ENCODE assay signal across 10 cellular contexts in the genomic region with DNA sequence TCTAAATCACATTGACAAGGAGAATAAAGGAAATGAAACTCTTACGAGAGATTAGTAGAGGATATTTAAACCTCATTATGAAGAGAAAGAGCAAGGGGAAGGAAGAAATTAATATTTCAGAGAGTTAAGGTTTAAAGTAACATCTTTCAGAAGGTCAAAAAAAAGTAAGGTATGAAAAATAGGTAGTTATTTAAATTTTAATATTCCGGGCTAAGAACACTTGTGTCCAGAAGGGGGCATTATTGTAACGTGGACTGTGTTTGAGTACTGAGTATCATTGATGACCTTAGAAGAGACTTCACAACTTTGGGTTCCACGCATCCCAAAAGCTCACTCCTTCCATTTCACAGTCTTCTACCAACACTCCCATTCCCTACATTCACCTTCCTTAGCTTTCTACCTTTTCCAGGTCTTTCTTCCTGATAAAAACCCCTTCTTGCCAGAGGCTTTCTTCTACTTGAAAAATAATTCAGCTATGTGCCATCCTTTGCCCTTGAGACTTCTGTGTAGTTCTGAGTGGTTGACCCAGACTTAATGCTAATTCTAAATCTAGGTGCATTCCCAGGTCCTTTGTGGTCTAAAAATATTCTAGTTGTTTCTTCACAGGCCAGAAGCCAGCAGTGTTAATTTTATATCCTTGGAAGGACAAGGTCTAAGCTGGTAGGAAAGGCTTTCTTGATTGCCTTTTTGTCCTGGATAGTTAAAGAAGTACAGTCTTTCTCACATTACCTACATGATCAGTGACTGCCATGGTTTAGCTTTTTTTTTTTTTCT. TPM values are rescaled to one million over a fixed set of nuclear protein-coding genes. Genes with fewer than 3 reads are reported as not detected.
A peak's percentile ranks its signal among the peaks of the same experiment; 100 is the strongest.
DNase-seq lines count a peak whose midpoint lies in the region; ATAC-seq and TF ChIP-seq lines count a peak whose summit lies in the region.
"Had no signal": no experiment of that assay in that cellular context is flagged by ENCODE, and none has a peak within 500 bp of the region (broad histone marks: within the 10 kb centered on the region; RNA-seq: fewer than 3 reads in every experiment).

No MANE protein-coding gene starts in this region.

- H2AFZ ChIP-seq in H9 (ENCODE audit: low read length), result no peak overlapping the region

- H2BK20ac ChIP-seq in H9 (ENCODE audit: low read depth, low read length, poor library complexity, severe bottlenecking), result no peak overlapping the region

- no peaks in the 10 kb centered on the region for H3K79me1 ChIP-seq in H9 (ENCODE audit: insufficient read depth, low read depth, low read length, poor library complexity, severe bottlenecking)

- H4K91ac ChIP-seq in H9 (ENCODE audit: insufficient read length, low read depth, low read length), result no peak overlapping the region

- no CpG with 5 or more reads among the region's 4 CpGs for WGBS in H9 (ENCODE audit: extremely low coverage, insufficient read length, low lambda C conversion rate)

- no peak overlapping the region for H2AK5ac ChIP-seq in H9 (ENCODE audit: insufficient read length, low read length)

- H3K4me3 Mint-ChIP-seq in H9, result no peak overlapping the region
- H3K4me3 Mint-ChIP-seq: memory B cell had no signal

- no peak overlapping the region for H3K4me2 ChIP-seq in H9 (ENCODE audit: insufficient read depth, insufficient read length, low read length)

- no peaks in the 10 kb centered on the region for H3K9me3 Mint-ChIP-seq in H9
- H3K9me3 Mint-ChIP-seq: memory B cell had no signal

- intact Hi-C loops in gastrocnemius medialis (cut with DNase I; ENCODE audit: low total_unique reads), result loop anchor here (5.0 kb wide), 1 partner anchor 399 kb away; the partner anchor contains the start of gene DLX2

- H2BK5ac ChIP-seq in H9 (ENCODE audit: insufficient read length, low read length), result no peak overlapping the region

- no peak overlapping the region for H2BK120ac ChIP-seq in H9 (ENCODE audit: low read depth, low read length, poor library complexity, severe bottlenecking)

- no peaks in the 10 kb centered on the region for H3K36me3 ChIP-seq in gastrocnemius medialis

- in situ Hi-C loops in gastrocnemius medialis (cut with MboI; ENCODE audit: low sequenced_read_pairs in 4 of 4), result loop anchor here (10.0 to 25.0 kb wide), 3 partner anchors 401 to 411 kb away; partner anchors contain the start of gene DLX2 (in 3 of the 4)

- H3K23me2 ChIP-seq in H9 (ENCODE audit: insufficient read length, low read depth, low read length, poor library complexity, severe bottlenecking), result no peaks in the 10 kb centered on the region

- H3K27ac ChIP-seq in H9 (ENCODE audit: insufficient read length, low read depth, low read length) (no peak overlapping the region), gastrocnemius medialis (no peak overlapping the region)
- H3K27ac ChIP-seq: SJSA1 had no signal

- no peaks in the 10 kb centered on the region for H3K9me3 ChIP-seq in H9 (ENCODE audit: control insufficient read depth, low read depth, low read length)
- no peaks in the 10 kb centered on the region for H3K9me3 ChIP-seq in gastrocnemius medialis
- H3K9me3 ChIP-seq: SJSA1 had no signal

- H3K36me3 Mint-ChIP-seq in H9 (ENCODE audit: insufficient read depth in 1 of 3, low read depth in 3 of 3), result peaks cover 0 to 12% (median 9%) of the 10 kb centered on the region in 3 experiments; a peak in 4 of 7 replicates

- peaks cover 9 to 11% of the 10 kb centered on the region in 2 experiments for H3K4me1 Mint-ChIP-seq in H9

- peak; percentile 5 for DNase-seq in CMK (ENCODE audit: low read depth)
- DNase-seq in H9, result no peak
- DNase-seq in RPMI8226, result peak; percentile 26
- DNase-seq in fibroblast of villous mesenchyme (ENCODE audit: low read depth), result peak; percentile 57
- no peak for DNase-seq in gastrocnemius medialis
- DNase-seq in GOT3 (lab: John Stamatoyannopoulos, UW), result no peak
- DNase-seq in central memory CD4-positive, alpha-beta T cell, result no peak

- no peaks in the 10 kb centered on the region for H3K27me3 Mint-ChIP-seq in H9 (ENCODE audit: low read depth)
- H3K27me3 Mint-ChIP-seq: memory B cell had no signal

- H4K8ac ChIP-seq in H9 (replicated peaks; ENCODE audit: insufficient read length, low read depth, low read length), result no peak overlapping the region

- H4K20me1 ChIP-seq in H9 (ENCODE audit: control insufficient read depth, insufficient read depth, insufficient read length), result no peaks in the 10 kb centered on the region

- H3K27me3 ChIP-seq in H9 (ENCODE audit: insufficient read depth, low read length) (no peaks in the 10 kb centered on the region), gastrocnemius medialis (no peaks in the 10 kb centered on the region)
- H3K27me3 ChIP-seq: SJSA1 had no signal

- H3K18ac ChIP-seq in H9 (ENCODE audit: insufficient read length, low read depth, low read length), result no peak overlapping the region

- peak in 1 of 2 donors; percentile 65 for ATAC-seq in gastrocnemius medialis
- no peak for ATAC-seq in HG02870 (IDR thresholded peaks at IDR 0.05; ENCODE audit: unreplicated experiment)

- no peak overlapping the region for H3K9ac ChIP-seq in H9 (ENCODE audit: extremely low read depth, insufficient read length, low read length)

- H3K14ac ChIP-seq in H9 (ENCODE audit: insufficient read depth, low read length), result no peak overlapping the region

- H3K23ac ChIP-seq in H9 (ENCODE audit: insufficient read length, low read depth, low read length), result no peak overlapping the region

- H2BK12ac ChIP-seq in H9 (ENCODE audit: insufficient read length, low read depth, low read length), result no peak overlapping the region

- H4K5ac ChIP-seq in H9 (ENCODE audit: insufficient read length, low read depth, low read length), result no peak overlapping the region

- H3T11ph ChIP-seq in H9 (ENCODE audit: low read length), result no peak overlapping the region

- H3K79me2 ChIP-seq in H9 (ENCODE audit: insufficient read depth, low read length), result no peaks in the 10 kb centered on the region

- H2BK15ac ChIP-seq in H9 (ENCODE audit: low read depth, low read length), result no peak overlapping the region

- H3K27ac Mint-ChIP-seq in H9, result peak overlapping the region in 2 of 3 experiments; percentile 14 to 56; a peak in 2 of 7 replicates

- no peaks in the 10 kb centered on the region for H3K4me1 ChIP-seq in H9 (ENCODE audit: insufficient read depth, low read length)
- H3K4me1 ChIP-seq in gastrocnemius medialis, result peaks cover 16 to 18% of the 10 kb centered on the region in 2 donors
- H3K4me1 ChIP-seq: SJSA1 had no signal

- no peak for TF ChIP-seq POLR2A in gastrocnemius medialis (IDR thresholded peaks at IDR 0.05)

- peak; percentile 71 for TF ChIP-seq CTCF in H9 (conservative IDR thresholded peaks at IDR 0.05)
- peak; percentile 49 for TF ChIP-seq CTCF in fibroblast of villous mesenchyme (IDR thresholded peaks at IDR 0.05; ENCODE audit: insufficient read depth, low read depth, low read length)
- peak in 4 of 5 experiments; percentile 10 to 49 (median 28) for TF ChIP-seq CTCF in gastrocnemius medialis (IDR thresholded peaks at IDR 0.05 in 4 of 5, conservative IDR thresholded peaks at IDR 0.05 in 1 of 5)

- no peak overlapping the region for H3K4ac ChIP-seq in H9 (ENCODE audit: low read depth, low read length)

- H3K4me3 ChIP-seq in fibroblast of villous mesenchyme (ENCODE audit: low read depth, low read length), result no peak overlapping the region
- no peak overlapping the region for H3K4me3 ChIP-seq in gastrocnemius medialis
- H3K4me3 ChIP-seq: SJSA1 had no signal

- no peak overlapping the region for H3K56ac ChIP-seq in H9 (ENCODE audit: insufficient read length, low read depth, low read length)

RNA-seq across cellular contexts. Expression of gene DYNC1I2, which starts 16.5 kb away (rescaled TPM):
- total RNA-seq in H9 (2021) (73.4 and 75.4 TPM in 2 replicates), fibroblast of villous mesenchyme (101 and 135 TPM in 2 replicates), gastrocnemius medialis (10 to 100 TPM; 40.0 to 93.7 (median 59.3) TPM)

Comparison
In these comparisons a context has a peak if more than half of its experiments do, and no peak if none do; other contexts are left out.
1. DNase-seq: peak in CMK (single experiment), RPMI8226 (single experiment) and fibroblast of villous mesenchyme (single experiment); none in H9 (single experiment), gastrocnemius medialis (0 of 2), GOT3 (single experiment) and central memory CD4-positive, alpha-beta T cell (single experiment).
2. Peak in every context shown above with its lines, with median percentiles within 50 percentile points of each other: CTCF ChIP-seq.